In the genomic region with DNA sequence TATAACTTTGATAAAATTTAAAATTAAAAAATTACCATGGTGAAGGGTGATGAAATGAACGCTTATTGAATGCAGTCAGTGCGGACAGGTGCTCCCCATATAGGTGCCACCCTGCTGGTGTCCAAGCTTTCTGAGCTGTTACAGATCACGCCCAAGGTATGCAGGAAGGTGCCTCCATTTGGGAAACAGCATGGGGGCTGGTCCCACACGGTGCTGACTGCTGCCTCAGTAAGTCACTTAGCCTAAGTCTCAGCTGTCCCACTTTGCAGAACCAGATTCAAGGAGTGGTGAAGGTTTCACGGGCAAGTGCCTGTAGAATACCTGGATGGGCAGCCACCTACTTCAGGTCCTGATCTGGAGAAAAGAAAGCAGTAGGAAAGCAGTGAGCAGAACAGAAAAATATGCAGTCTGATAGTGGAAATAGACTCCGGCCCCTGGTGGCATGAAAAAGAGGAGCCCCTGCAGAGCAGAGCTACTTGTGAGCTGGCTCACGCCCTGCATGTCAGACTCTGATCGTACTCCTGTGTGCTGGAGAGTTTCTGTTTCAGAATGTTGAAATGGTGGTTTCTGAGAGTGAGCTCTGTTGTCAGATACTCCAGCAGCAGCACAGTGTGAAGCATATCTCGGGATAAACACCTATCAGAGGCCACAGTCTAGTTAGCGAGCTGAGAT, we compare ENCODE assay signal across 11 cellular contexts. TPM values are rescaled to one million over a fixed set of nuclear protein-coding genes. Genes with fewer than 3 reads are reported as not detected.
DNase-seq lines count a peak whose midpoint lies in the region; ATAC-seq, FAIRE-seq and TF ChIP-seq lines count a peak whose summit lies in the region.
"Had no signal": no experiment of that assay in that cellular context is flagged by ENCODE, and none has a peak within 500 bp of the region (broad histone marks: within the 10 kb centered on the region; RNA-seq: fewer than 3 reads in every experiment).

No MANE protein-coding gene starts in this region.

- no peak for TF ChIP-seq CTCF in ovary (IDR thresholded peaks at IDR 0.05)

- H3K9me3 ChIP-seq in small intestine (ENCODE audit: control insufficient read depth, low read depth) (no peaks in the 10 kb centered on the region), ovary (no peaks in the 10 kb centered on the region)

- H3K27me3 ChIP-seq in small intestine (ENCODE audit: control insufficient read depth in 2 of 2, insufficient read depth in 2 of 2, low read length in 2 of 2) = no peaks in the 10 kb centered on the region
- H3K27me3 ChIP-seq in ovary = no peaks in the 10 kb centered on the region

- TF ChIP-seq POLR2A in ovary (IDR thresholded peaks at IDR 0.05) = no peak

- POLR2A ChIA-PET in HEK293T (lab: Yijun Ruan, JAX) = interaction anchor here (1.0 kb wide), 1 partner anchor 188 kb away, joined by 3 read pairs; no protein-coding TSS in a partner anchor

- FAIRE-seq in small intestine (lab: Jason Lieb, UNC) = no peak

- H3K4me3 ChIP-seq in small intestine (ENCODE audit: low read depth in 1 of 2, low read length in 2 of 2) (no peak overlapping the region), ovary (no peak overlapping the region)

- peak overlapping the region in 1 of 2 donors; percentile 4 for H3K27ac ChIP-seq in small intestine (ENCODE audit: low read depth in 1 of 2, low read length in 1 of 2)
- no peak overlapping the region for H3K27ac ChIP-seq in ovary

- ATAC-seq in HG02870 (IDR thresholded peaks at IDR 0.05; ENCODE audit: unreplicated experiment) (peak; percentile 45), GM21367 (IDR thresholded peaks at IDR 0.05; ENCODE audit: unreplicated experiment) (no peak)

- 40 to 56% (median 44%) methylated on average over 10 of the region's 10 CpGs for WGBS in small intestine, 3 donors
- 64 to 71% (median 67%) methylated on average over 10 of the region's 10 CpGs for WGBS in ovary, 3 donors

- DNase-seq in activated T-cell treated with anti-CD3 and anti-CD28 coated beads for 48 hours (ENCODE audit: low read depth) (peak; percentile 25), astrocyte of the hippocampus (ENCODE audit: low read depth, low spot score) (peak; percentile 38), small intestine (peak; percentile 26), ovary (no peak), HEK293T (ENCODE audit: extremely low spot score) (no peak)
- no peak for DNase-seq in activated T-cell treated with anti-CD3 and anti-CD28 coated beads, Interleukin-2, amount 50 U/mL, for 1 hour
- DNase-seq: activated B cell treated with CpG ODN at 0.5 μM for 24 hours, aorta had no signal

- intact Hi-C loops in ovary (cut with DNase I) = no loop called here

- H3K4me1 ChIP-seq in small intestine (ENCODE audit: control insufficient read depth in 2 of 2, insufficient read depth in 1 of 2, low read depth in 1 of 2, low read length in 1 of 2) = no peaks in the 10 kb centered on the region
- peaks cover 8% of the 10 kb centered on the region for H3K4me1 ChIP-seq in ovary (ENCODE audit: insufficient read depth)

- no peak for TF ChIP-seq EP300 in ovary (IDR thresholded peaks at IDR 0.05)

- CTCF ChIA-PET in HEK293T (lab: Yijun Ruan, JAX) = interaction anchor here (1.5 kb wide), 1 partner anchor 39 kb away, joined by 4 read pairs; no protein-coding TSS in a partner anchor

- no peaks in the 10 kb centered on the region for H3K36me3 ChIP-seq in small intestine (ENCODE audit: control insufficient read depth in 2 of 2, insufficient read depth in 2 of 2, low read length in 2 of 2)
- no peaks in the 10 kb centered on the region for H3K36me3 ChIP-seq in ovary

TF ChIP-seq in HEK293T, 16 proteins besides CTCF, POLR2A, EP300 and RAD21:
- TF ChIP-seq TARDBP (IDR thresholded peaks at IDR 0.05) = no peak
- no peak for TF ChIP-seq NFRKB (IDR thresholded peaks at IDR 0.05)
- TF ChIP-seq FOXM1 (IDR thresholded peaks at IDR 0.05; ENCODE audit: borderline replicate concordance) = no peak
- TF ChIP-seq, protein P1, sequence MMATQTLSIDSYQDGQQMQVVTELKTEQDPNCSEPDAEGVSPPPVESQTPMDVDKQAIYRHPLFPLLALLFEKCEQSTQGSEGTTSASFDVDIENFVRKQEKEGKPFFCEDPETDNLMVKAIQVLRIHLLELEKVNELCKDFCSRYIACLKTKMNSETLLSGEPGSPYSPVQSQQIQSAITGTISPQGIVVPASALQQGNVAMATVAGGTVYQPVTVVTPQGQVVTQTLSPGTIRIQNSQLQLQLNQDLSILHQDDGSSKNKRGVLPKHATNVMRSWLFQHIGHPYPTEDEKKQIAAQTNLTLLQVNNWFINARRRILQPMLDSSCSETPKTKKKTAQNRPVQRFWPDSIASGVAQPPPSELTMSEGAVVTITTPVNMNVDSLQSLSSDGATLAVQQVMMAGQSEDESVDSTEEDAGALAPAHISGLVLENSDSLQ (IDR thresholded peaks at IDR 0.05) = no peak
- no peak for TF ChIP-seq CTBP1 (IDR thresholded peaks at IDR 0.05; ENCODE audit: borderline replicate concordance)
- TF ChIP-seq FOXA1 (IDR thresholded peaks at IDR 0.05) = no peak
- no peak for TF ChIP-seq BHLHE40 (IDR thresholded peaks at IDR 0.05; ENCODE audit: borderline replicate concordance)
- no peak for TF ChIP-seq L3MBTL2 (conservative IDR thresholded peaks at IDR 0.05)
- TF ChIP-seq HDGF (IDR thresholded peaks at IDR 0.05; ENCODE audit: borderline replicate concordance) = no peak
- TF ChIP-seq ELF4 (IDR thresholded peaks at IDR 0.05) = no peak
- no peak for TF ChIP-seq LEF1 (IDR thresholded peaks at IDR 0.05; ENCODE audit: borderline replicate concordance)
- no peak for TF ChIP-seq SP1 (IDR thresholded peaks at IDR 0.05)
- TF ChIP-seq SUZ12 (IDR thresholded peaks at IDR 0.05) = no peak
- no peak for TF ChIP-seq ARNT (IDR thresholded peaks at IDR 0.05)
- no peak for TF ChIP-seq ZNF384 (IDR thresholded peaks at IDR 0.05)
- no peak for TF ChIP-seq FOXK2 (IDR thresholded peaks at IDR 0.05)

RNA-seq across cellular contexts. Expression of a gene that starts 33.2 kb away (rescaled TPM):
- polyA plus RNA-seq in small intestine (1 to 10 TPM in 2 of 3 donors, under 1 TPM in 1; 0.67 to 3.2 (median 1.9) TPM), ovary (1 to 10 TPM in 1 of 2 donors, under 1 TPM in 1; 0.57 to 2.2 TPM)
- 1 to 10 TPM; 1.5 to 5.0 (median 2.9) TPM for total RNA-seq in ovary

RNA-seq across cellular contexts. Expression of a gene that starts 34.6 kb away (rescaled TPM):
- polyA plus RNA-seq in small intestine (1 to 10 TPM in 2 of 3 donors, under 1 TPM in 1; 0.12 to 4.3 (median 1.8) TPM), ovary (under 1 TPM; 0.15 to 0.69 TPM)
- total RNA-seq in ovary = 1 to 10 TPM in 1 of 7 donors, under 1 TPM in 4, not detected in 2; 0.25 to 1.2 (median 0.33) TPM
- total RNA-seq: myocyte had no signal

Comparison
In these comparisons a context has a peak if more than half of its experiments do, and no peak if none do; other contexts are left out.
1. DNase-seq: peak in activated T-cell treated with anti-CD3 and anti-CD28 coated beads for 48 hours (single experiment), astrocyte of the hippocampus (single experiment) and small intestine (single experiment); none in activated T-cell treated with anti-CD3 and anti-CD28 coated beads, Interleukin-2, amount 50 U/mL, for 1 hour (single experiment), ovary (0 of 5) and HEK293T (single experiment).